ENCODE assay signal across 1 cellular context in genomic region chr20:32789896-32790750, GRCh38.
TF ChIP-seq lines count a peak whose summit lies in the region.

No MANE protein-coding gene starts in this region.

TF ChIP-seq in HepG2, 621 proteins besides CTCF, POLR2A, EP300 and RAD21 (continued from another document and continues in another):
- no peak for TF ChIP-seq ZBTB40 (IDR thresholded peaks at IDR 0.05)
- TF ChIP-seq ZBTB40 (CRISPR knock-in tag; IDR thresholded peaks at IDR 0.05) = no peak
- TF ChIP-seq ZNF878 (CRISPR knock-in tag; IDR thresholded peaks at IDR 0.05) = no peak
- no peak for TF ChIP-seq NR3C1 (CRISPR knock-in tag; IDR thresholded peaks at IDR 0.05)
- no peak for TF ChIP-seq CHD4 (IDR thresholded peaks at IDR 0.05; ENCODE audit: borderline replicate concordance, low read length)
- TF ChIP-seq PTBP1 (IDR thresholded peaks at IDR 0.05; ENCODE audit: low read depth, low read length, poor library complexity, severe bottlenecking) = no peak
- TF ChIP-seq CHCHD3 (CRISPR knock-in tag; IDR thresholded peaks at IDR 0.05) = no peak
- no peak for TF ChIP-seq ZXDC (CRISPR knock-in tag; IDR thresholded peaks at IDR 0.05)
- TF ChIP-seq ZNF441 (CRISPR knock-in tag; IDR thresholded peaks at IDR 0.05; ENCODE audit: borderline replicate concordance) = 0 out of 2 replicates have a peak, but pooled peaks have one; percentile 31
- no peak for TF ChIP-seq MTF1 (CRISPR knock-in tag; IDR thresholded peaks at IDR 0.05)
- TF ChIP-seq RCOR2 (CRISPR knock-in tag; IDR thresholded peaks at IDR 0.05) = no peak
- TF ChIP-seq HOXD1 (CRISPR knock-in tag; IDR thresholded peaks at IDR 0.05) = no peak
- TF ChIP-seq ZNF75D (CRISPR knock-in tag; IDR thresholded peaks at IDR 0.05; ENCODE audit: borderline replicate concordance) = no peak
- TF ChIP-seq TP53 (CRISPR knock-in tag; conservative IDR thresholded peaks at IDR 0.05) = no peak
- peak; percentile 30 for TF ChIP-seq HNRNPH1 (optimal IDR thresholded peaks at IDR 0.05; ENCODE audit: low read depth, low read length)
- TF ChIP-seq ZNF687 (CRISPR knock-in tag; IDR thresholded peaks at IDR 0.05) = peak; percentile 16; the same call in 1 of the 2 replicates
- no peak for TF ChIP-seq AHDC1 (CRISPR knock-in tag; IDR thresholded peaks at IDR 0.05; ENCODE audit: borderline replicate concordance)
- TF ChIP-seq ZNF501 (CRISPR knock-in tag; IDR thresholded peaks at IDR 0.05) = peak; percentile 32; the same call in 1 of the 2 replicates
- no peak for TF ChIP-seq ZNF609 (CRISPR knock-in tag; IDR thresholded peaks at IDR 0.05; ENCODE audit: borderline replicate concordance)
- TF ChIP-seq SUZ12 (IDR thresholded peaks at IDR 0.05; ENCODE audit: low read depth, low read length) = no peak
- TF ChIP-seq ZNF30 (CRISPR knock-in tag; IDR thresholded peaks at IDR 0.05) = no peak
- no peak for TF ChIP-seq HOXA3 (CRISPR knock-in tag; IDR thresholded peaks at IDR 0.05)
- no peak for TF ChIP-seq TMF1 (CRISPR knock-in tag; IDR thresholded peaks at IDR 0.05; ENCODE audit: low read depth)
- TF ChIP-seq ZNF513 (CRISPR knock-in tag; conservative IDR thresholded peaks at IDR 0.05) = 0 out of 2 replicates have a peak, but pooled peaks have one; percentile 68
